8 cellular contexts compared by ENCODE assay signal in the genomic region with DNA sequence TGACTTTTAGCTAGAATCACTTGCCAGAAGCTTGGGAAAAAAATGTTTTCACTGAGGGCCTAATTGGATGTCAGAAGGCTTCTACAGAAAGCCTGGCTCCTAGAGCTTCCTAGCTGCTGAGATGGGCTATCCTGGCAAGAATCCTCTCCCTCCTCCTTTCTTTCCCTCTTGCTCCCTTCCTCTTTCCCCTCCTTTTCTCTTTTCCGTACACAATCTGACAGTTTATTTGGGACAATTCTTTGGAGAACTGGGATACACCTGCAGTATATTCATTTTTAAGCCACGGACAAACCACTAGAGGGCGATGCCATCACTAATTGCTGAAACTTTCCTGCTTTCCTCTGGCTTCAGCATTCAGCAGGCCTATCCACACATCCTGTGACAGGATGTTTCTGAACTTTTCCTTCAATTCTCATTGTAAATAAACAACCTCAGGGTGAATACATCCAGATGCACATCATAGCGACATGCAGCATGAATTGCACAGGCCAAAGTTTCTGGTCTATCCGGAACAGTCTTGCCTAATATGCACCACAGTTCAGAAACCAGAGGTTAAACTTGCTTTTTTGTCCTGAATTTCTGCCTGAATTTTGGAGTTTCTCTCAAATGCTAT.
A peak's percentile ranks its signal among the peaks of the same experiment; 100 is the strongest.
DNase-seq lines count a peak whose midpoint lies in the region; ATAC-seq, FAIRE-seq and TF ChIP-seq lines count a peak whose summit lies in the region.

No MANE protein-coding gene starts in this region.

- peak; percentile 72 to 73 for TF ChIP-seq RAD21 in A549 (conservative IDR thresholded peaks at IDR 0.05 in 1 of 2, IDR thresholded peaks at IDR 0.05 in 1 of 2)

- TF ChIP-seq CTCF in A549 (IDR thresholded peaks at IDR 0.05) (peak; percentile 82), left ventricle myocardium inferior (IDR thresholded peaks at IDR 0.05; ENCODE audit: borderline replicate concordance) (peak; percentile 74), retinal pigment epithelial cell (conservative IDR thresholded peaks at IDR 0.05; ENCODE audit: low read depth, low read length) (peak; percentile 77)
- peak; percentile 79 for TF ChIP-seq CTCF in activated CD8-positive, alpha-beta T cell treated with anti-CD3 and anti-CD28 coated beads for 36 hours (IDR thresholded peaks at IDR 0.05)

- H3K4me1 ChIP-seq in A549 (peaks cover 56% of the 10 kb centered on the region), left ventricle myocardium inferior (peaks cover 15% of the 10 kb centered on the region)

- H3K27ac ChIP-seq in A549: peak overlapping the region; percentile 83 to 88
- H3K27ac ChIP-seq in left ventricle myocardium inferior (replicated peaks): peak overlapping the region; percentile 33

- no peak for FAIRE-seq in A549 (lab: Jason Lieb, UNC)

- TF ChIP-seq POLR2A in A549 (IDR thresholded peaks at IDR 0.05; ENCODE audit: low read length): no peak

- no peaks in the 10 kb centered on the region for H3K27me3 ChIP-seq in left ventricle myocardium inferior (ENCODE audit: low read depth)

- H3K9me3 ChIP-seq in A549 (peaks cover 30% of the 10 kb centered on the region), left ventricle myocardium inferior (replicated peaks) (no peaks in the 10 kb centered on the region)

- H3K27me3 Mint-ChIP-seq in activated CD8-positive, alpha-beta T cell treated with anti-CD3 and anti-CD28 coated beads for 36 hours: peaks cover 1% of the 10 kb centered on the region

- no peaks in the 10 kb centered on the region for H3K36me3 Mint-ChIP-seq in activated CD8-positive, alpha-beta T cell treated with anti-CD3 and anti-CD28 coated beads for 36 hours (ENCODE audit: low read depth)

- H3K4me1 Mint-ChIP-seq in activated CD8-positive, alpha-beta T cell treated with anti-CD3 and anti-CD28 coated beads for 36 hours (ENCODE audit: low read depth): no peaks in the 10 kb centered on the region

- POLR2A ChIA-PET in A549 (lab: Yijun Ruan, JAX) (interaction anchor here (0.6 to 1.5 kb wide), 6 partner anchors 125 to 436 kb away, joined by 3 to 13 read pairs (median 6); partner anchors contain the start of gene PAWR), HEK293T (lab: Yijun Ruan, JAX) (interaction anchor here (1.5 kb wide), 1 partner anchor 142 kb away, joined by 3 read pairs; no protein-coding TSS in a partner anchor)
- POLR2A ChIA-PET in activated CD8-positive, alpha-beta T cell treated with anti-CD3 and anti-CD28 coated beads for 36 hours (lab: Charles Lee): interaction anchor here (0.5 kb wide), 1 partner anchor 15 kb away, joined by 4 read pairs; no protein-coding TSS in a partner anchor

- no peaks in the 10 kb centered on the region for H3K36me3 ChIP-seq in left ventricle myocardium inferior

- no peak overlapping the region for H3K27ac Mint-ChIP-seq in activated CD8-positive, alpha-beta T cell treated with anti-CD3 and anti-CD28 coated beads for 36 hours

- intact Hi-C loops in activated CD8-positive, alpha-beta T cell treated with anti-CD3 and anti-CD28 coated beads for 36 hours (cut with micrococcal nuclease): loop anchor here (5.0 kb wide), 1 partner anchor 189 kb away; no protein-coding TSS in a partner anchor
- intact Hi-C loops in left ventricle myocardium inferior (cut with micrococcal nuclease): no loop called here

- H3K4me2 ChIP-seq in A549: peak overlapping the region; percentile 76

- CTCF ChIA-PET in A549 (lab: Yijun Ruan, JAX): interaction anchor here (0.5 to 2.7 kb wide), 33 partner anchors 9 to 1778 kb away, joined by 3 to 25 read pairs (median 3); partner anchors contain the start of gene PAWR
- CTCF ChIA-PET in HEK293T (lab: Yijun Ruan, JAX): interaction anchor here (0.8 to 1.1 kb wide), 2 partner anchors 15 to 143 kb away, joined by 3 to 4 read pairs; partner anchors contain the start of gene PAWR
- CTCF ChIA-PET in activated CD8-positive, alpha-beta T cell treated with anti-CD3 and anti-CD28 coated beads for 36 hours (lab: Charles Lee): interaction anchor here (0.8 to 1.4 kb wide), 8 partner anchors 14 to 261 kb away, joined by 3 to 4 read pairs (median 3); no protein-coding TSS in a partner anchor

- 0 out of 3 replicates have a peak overlapping the region, but pooled peaks have one; percentile 10 for H3K4me3 ChIP-seq in A549
- H3K4me3 ChIP-seq in left ventricle myocardium inferior: no peak overlapping the region
- H3K4me3 ChIP-seq in retinal pigment epithelial cell (ENCODE audit: low read length): no peak overlapping the region

- peak; percentile 66 to 84 for DNase-seq in A549 (ENCODE audit: low read depth in 1 of 2, low spot score in 1 of 2)
- peak; percentile 85 for DNase-seq in ELR (ENCODE audit: low read depth)
- DNase-seq in HEK293T (ENCODE audit: extremely low spot score): peak; percentile 57
- DNase-seq in NCI-H1105 treated with DMSO at 0.1 percent for 48 hours (lab: John Stamatoyannopoulos, UW): peak; percentile 58
- peak; percentile 41 for DNase-seq in activated CD8-positive, alpha-beta T cell treated with anti-CD3 and anti-CD28 coated beads for 36 hours
- no peak for DNase-seq in left ventricle myocardium inferior
- DNase-seq in retinal pigment epithelial cell (ENCODE audit: low read depth): peak; percentile 56
- no peak for DNase-seq in T-helper 9 cell

- no peak overlapping the region for H3K4me3 Mint-ChIP-seq in activated CD8-positive, alpha-beta T cell treated with anti-CD3 and anti-CD28 coated beads for 36 hours

- 2% methylated on average over 5 of the region's 5 CpGs for WGBS in A549 (ENCODE audit: missing lambda C conversion rate)

- H3K9me3 Mint-ChIP-seq in activated CD8-positive, alpha-beta T cell treated with anti-CD3 and anti-CD28 coated beads for 36 hours: no peaks in the 10 kb centered on the region

- ATAC-seq in A549: peak; percentile 75; a peak in 5 of 6 replicates
- no peak for ATAC-seq in activated CD8-positive, alpha-beta T cell treated with anti-CD3 and anti-CD28 coated beads for 36 hours

- no peak for TF ChIP-seq EP300 in A549 (IDR thresholded peaks at IDR 0.05)

TF ChIP-seq in A549, 52 proteins besides CTCF, POLR2A, EP300 and RAD21:
- no peak for TF ChIP-seq SREBF2 (IDR thresholded peaks at IDR 0.05)
- TF ChIP-seq RFX5 (IDR thresholded peaks at IDR 0.05): no peak
- TF ChIP-seq CEBPB (IDR thresholded peaks at IDR 0.05): peak in 1 of 2 experiments; percentile 41; a peak in 1 of 4 replicates
- TF ChIP-seq SMC3 (IDR thresholded peaks at IDR 0.05): peak; percentile 76

TF ChIP-seq in HEK293T, 16 proteins besides CTCF, POLR2A, EP300 and RAD21:
- no peak for TF ChIP-seq SUZ12 (IDR thresholded peaks at IDR 0.05)
- TF ChIP-seq SP1 (IDR thresholded peaks at IDR 0.05): no peak
- TF ChIP-seq LEF1 (IDR thresholded peaks at IDR 0.05; ENCODE audit: borderline replicate concordance): no peak
- TF ChIP-seq ZNF384 (IDR thresholded peaks at IDR 0.05): no peak
- no peak for TF ChIP-seq NFRKB (IDR thresholded peaks at IDR 0.05)
- TF ChIP-seq PKNOX1 (IDR thresholded peaks at IDR 0.05): no peak
- no peak for TF ChIP-seq FOXK2 (IDR thresholded peaks at IDR 0.05)
TF ChIP-seq in HEK293T: peak in this region for 0.

Comparison
In these comparisons a context has a peak if more than half of its experiments do, and no peak if none do; other contexts are left out.
1. DNase-seq: peak in A549 (2 of 2), ELR (single experiment), HEK293T (single experiment), NCI-H1105 treated with DMSO at 0.1 percent for 48 hours (single experiment), activated CD8-positive, alpha-beta T cell treated with anti-CD3 and anti-CD28 coated beads for 36 hours (single experiment) and retinal pigment epithelial cell (single experiment); none in left ventricle myocardium inferior (single experiment) and T-helper 9 cell (single experiment).
2. Peak in every context shown above with its lines, with median percentiles within 50 percentile points of each other: CTCF ChIP-seq.